12 cellular contexts compared by ENCODE assay signal in genomic region chr18:57768557-57769326, GRCh38. TPM values are rescaled to one million over a fixed set of nuclear protein-coding genes. Genes with fewer than 3 reads are reported as not detected.
DNase-seq lines count a peak whose midpoint lies in the region; ATAC-seq, FAIRE-seq and TF ChIP-seq lines count a peak whose summit lies in the region.
"Had no signal": no experiment of that assay in that cellular context is flagged by ENCODE, and none has a peak within 500 bp of the region (broad histone marks: within the 10 kb centered on the region; RNA-seq: fewer than 3 reads in every experiment).

No MANE protein-coding gene starts in this region.

- H2AFZ ChIP-seq in astrocyte (ENCODE audit: low read depth, low read length): no peak overlapping the region

- no peak overlapping the region for H3K4me3 Mint-ChIP-seq in astrocyte (ENCODE audit: unreplicated experiment)
- H3K4me3 Mint-ChIP-seq: activated CD4-positive, alpha-beta T cell treated with anti-CD3 and anti-CD28 coated beads, Interleukin-2, amount 10 ng/mL, durations not matched to agents 7 days and 5 days; neural crest cell had no signal

- TF ChIP-seq CTCF in astrocyte (IDR thresholded peaks at IDR 0.05; ENCODE audit: insufficient read depth, low read depth, low read length) (no peak), uterus (IDR thresholded peaks at IDR 0.05) (no peak)

- peaks cover 3% of the 10 kb centered on the region for H3K27me3 Mint-ChIP-seq in astrocyte (ENCODE audit: low read depth, unreplicated experiment)
- H3K27me3 Mint-ChIP-seq: activated CD4-positive, alpha-beta T cell treated with anti-CD3 and anti-CD28 coated beads, Interleukin-2, amount 10 ng/mL, durations not matched to agents 7 days and 5 days had no signal

- H3K79me2 ChIP-seq in astrocyte (ENCODE audit: insufficient read depth, low read length): peaks cover 91% of the 10 kb centered on the region

- H3K27me3 ChIP-seq in astrocyte (ENCODE audit: insufficient read depth, low read length) (no peaks in the 10 kb centered on the region), uterus (no peaks in the 10 kb centered on the region)

- H3K4me3 ChIP-seq in astrocyte (ENCODE audit: insufficient read depth, low read depth, low read length) (no peak overlapping the region), uterus (no peak overlapping the region)

- no peak for TF ChIP-seq POLR2A in uterus (IDR thresholded peaks at IDR 0.05)

- peak overlapping the region; percentile 49 for H3K4me2 ChIP-seq in astrocyte (ENCODE audit: low read length)

- H3K27ac Mint-ChIP-seq in astrocyte (ENCODE audit: unreplicated experiment): no peak overlapping the region
- H3K27ac Mint-ChIP-seq: activated CD4-positive, alpha-beta T cell treated with anti-CD3 and anti-CD28 coated beads, Interleukin-2, amount 10 ng/mL, durations not matched to agents 7 days and 5 days had no signal

- peaks cover 2% of the 10 kb centered on the region for H3K4me1 Mint-ChIP-seq in astrocyte (ENCODE audit: low read depth, unreplicated experiment)
- H3K4me1 Mint-ChIP-seq: activated CD4-positive, alpha-beta T cell treated with anti-CD3 and anti-CD28 coated beads, Interleukin-2, amount 10 ng/mL, durations not matched to agents 7 days and 5 days; neural crest cell had no signal

- DNase-seq in NCI-H1092 treated with DMSO at 0.1 percent for 48 hours (lab: John Stamatoyannopoulos, UW) (peak; percentile 20), NCI-H1092 (lab: John Stamatoyannopoulos, UW) (no peak), astrocyte (ENCODE audit: low read depth) (peak; percentile 55), left colon (peak in 1 of 2 donors; percentile 56), uterus (no peak), kidney tubule cell (ENCODE audit: low spot score) (no peak), frontal cortex (ENCODE audit: low spot score in 2 of 2) (no peak), DMS 273 treated with DMSO at 0.1 percent for 48 hours (lab: John Stamatoyannopoulos, UW) (no peak)
- DNase-seq: activated CD4-positive, alpha-beta T cell treated with anti-CD3 and anti-CD28 coated beads, Interleukin-2, amount 10 ng/mL, durations not matched to agents 7 days and 5 days; RPMI8226 had no signal

- H4K20me1 ChIP-seq in astrocyte (ENCODE audit: insufficient read depth, low read length): peaks cover 61% of the 10 kb centered on the region

- no peak overlapping the region for H3K9ac ChIP-seq in astrocyte (ENCODE audit: low read length)

- FAIRE-seq in astrocyte (lab: Jason Lieb, UNC) (peak; percentile 74), frontal cortex (lab: Jason Lieb, UNC) (no peak)
- FAIRE-seq: A204.1 had no signal

- H3K4me1 ChIP-seq in astrocyte (ENCODE audit: insufficient read depth, low read length): peaks cover 9% of the 10 kb centered on the region
- peaks cover 3 to 6% of the 10 kb centered on the region in 2 donors for H3K4me1 ChIP-seq in uterus

- H3K27ac ChIP-seq in astrocyte (ENCODE audit: low read depth, low read length) (no peak overlapping the region), uterus (peak overlapping the region; percentile 57 to 77)

- intact Hi-C loops in left colon (cut with DNase I, micrococcal nuclease) (no loop called here), uterus (cut with DNase I; ENCODE audit: low total_unique reads) (no loop called here)

- peak; percentile 54 for ATAC-seq in left colon

- peaks cover 4% of the 10 kb centered on the region for H3K36me3 Mint-ChIP-seq in astrocyte (ENCODE audit: low read depth, unreplicated experiment)

- H3K9me3 Mint-ChIP-seq in astrocyte (ENCODE audit: unreplicated experiment): no peaks in the 10 kb centered on the region
- H3K9me3 Mint-ChIP-seq: activated CD4-positive, alpha-beta T cell treated with anti-CD3 and anti-CD28 coated beads, Interleukin-2, amount 10 ng/mL, durations not matched to agents 7 days and 5 days; neural crest cell had no signal

- H3K9me3 ChIP-seq in astrocyte (ENCODE audit: insufficient read depth, low read depth, low read length) (no peaks in the 10 kb centered on the region), uterus (no peaks in the 10 kb centered on the region)

- H3K36me3 ChIP-seq in astrocyte (ENCODE audit: insufficient read depth, low read length): peaks cover 4% of the 10 kb centered on the region
- H3K36me3 ChIP-seq in uterus: no peaks in the 10 kb centered on the region

RNA-seq across cellular contexts. Expression of gene ATP8B1, which starts 34.4 kb away (rescaled TPM):
- total RNA-seq in astrocyte (6.9 and 10.4 TPM in 2 replicates), left colon (100 to 1,000 TPM; 248 to 387 TPM), uterus (10 to 100 TPM; 18.4 to 24.9 (median 22.1) TPM), frontal cortex (5.7 TPM)
- total RNA-seq: activated CD4-positive, alpha-beta T cell treated with anti-CD3 and anti-CD28 coated beads, Interleukin-2, amount 10 ng/mL, durations not matched to agents 7 days and 5 days had no signal

Comparison
In these comparisons a context has a peak if more than half of its experiments do, and no peak if none do; other contexts are left out.
1. DNase-seq: peak in NCI-H1092 treated with DMSO at 0.1 percent for 48 hours (single experiment) and astrocyte (single experiment); none in NCI-H1092 (single experiment), uterus (0 of 2), kidney tubule cell (single experiment), frontal cortex (0 of 2) and DMS 273 treated with DMSO at 0.1 percent for 48 hours (single experiment).
2. RNA of gene ATP8B1, which starts 34.4 kb away (total RNA-seq): 248 to 387 TPM in left colon; 18.4 to 24.9 TPM in uterus, 6.9 to 10.4 TPM in astrocyte and 5.7 TPM in frontal cortex (single experiment); every median in the first group is over 4 times any median in the second.